In genomic region chr17:27069842-27070508, GRCh38 we compare ENCODE assay signal across 31 cellular contexts.
"Had no signal": no experiment of that assay in that cellular context is flagged by ENCODE, and none has a peak within 500 bp of the region (broad histone marks: within the 10 kb centered on the region; RNA-seq: fewer than 3 reads in every experiment).

No MANE protein-coding gene starts in this region.

- H3K27me3 ChIP-seq: neural progenitor cell, ovary, suprapubic skin, testis, tibial artery, transverse colon, upper lobe of right lung, uterus had no signal

- H3K36me3 Mint-ChIP-seq: natural killer cell; neural progenitor cell; stimulated activated memory B cell treated with anti-CD40 and anti-IgM and Interleukin-4, amounts not matched to agents 10 μg/mL and 1 μg/mL and 100 μg/mL, for 72 hours; type B pancreatic cell had no signal

- H2AFZ ChIP-seq: neural progenitor cell, parathyroid adenoma had no signal

- H3K27me3 Mint-ChIP-seq: progenitor cell of endocrine pancreas, type B pancreatic cell had no signal

- H3K9ac ChIP-seq: neural progenitor cell, parathyroid adenoma had no signal

- H3K4me3 ChIP-seq: neural progenitor cell, ovary, psoas muscle, skin epidermis, smooth muscle cell, spleen, suprapubic skin, testis, tibial artery, transverse colon, upper lobe of right lung, uterus had no signal

- H3K27ac ChIP-seq: neural progenitor cell, ovary, parathyroid adenoma, psoas muscle, skin epidermis, spleen, suprapubic skin, testis, tibial artery, transverse colon, upper lobe of right lung, uterus had no signal

- H3K27ac Mint-ChIP-seq: natural killer cell; nephron; neural progenitor cell; progenitor cell of endocrine pancreas; stimulated activated memory B cell treated with anti-CD40 and anti-IgM and Interleukin-4, amounts not matched to agents 10 μg/mL and 1 μg/mL and 100 μg/mL, for 72 hours; stimulated activated naive CD8-positive, alpha-beta T cell treated with anti-CD3 and anti-CD28 coated beads, Interleukin-15, amount 100 ng/mL, for 72 hours; type B pancreatic cell had no signal

- H3K36me3 ChIP-seq: neural progenitor cell, ovary, spleen, suprapubic skin, tibial artery, transverse colon, upper lobe of right lung, uterus had no signal

- H3K4me3 Mint-ChIP-seq: natural killer cell; nephron; neural progenitor cell; stimulated activated memory B cell treated with anti-CD40 and anti-IgM and Interleukin-4, amounts not matched to agents 10 μg/mL and 1 μg/mL and 100 μg/mL, for 72 hours; stimulated activated naive CD8-positive, alpha-beta T cell treated with anti-CD3 and anti-CD28 coated beads, Interleukin-15, amount 100 ng/mL, for 72 hours; type B pancreatic cell had no signal

- DNase-seq: natural killer cell; occipital lobe; ovary; posterior cingulate gyrus; psoas muscle; right cardiac atrium; spleen; stimulated activated CD4-positive, alpha-beta T cell treated with anti-CD3 and anti-CD28 coated beads, Interleukin-12 subunit alpha, Interleukin-12 subunit beta, amount 100 ng/mL, for 4 hours; stimulated activated CD4-positive, alpha-beta T cell treated with anti-CD3 and anti-CD28 coated beads, Interleukin-1b, Interleukin-23, amount 100 ng/mL, for 48 hours; stimulated activated CD4-positive, alpha-beta T cell treated with anti-CD3 and anti-CD28 coated beads, Interleukin-4, amount 100 ng/mL, for 1 hour; stimulated activated CD4-positive, alpha-beta T cell treated with anti-CD3 and anti-CD28 coated beads, Interleukin-4, amount 100 ng/mL, for 4 hours; stimulated activated CD8-positive, alpha-beta memory T cell treated with anti-CD3 and anti-CD28 coated beads, Interleukin-4, amount 100 ng/mL, for 48 hours; stimulated activated naive CD4-positive, alpha-beta T cell; stimulated activated naive CD8-positive, alpha-beta T cell treated with anti-CD3 and anti-CD28 coated beads, Interleukin-15, amount 100 ng/mL, for 72 hours; stimulated activated naive CD8-positive, alpha-beta T cell treated with anti-CD3 and anti-CD28 coated beads, Interleukin-15, Interleukin-2, amounts not matched to agents 100 U/mL and 50 U/mL, for 24 hours; substantia nigra; testis; tibial artery; transverse colon; upper lobe of right lung; uterus had no signal

- ATAC-seq: natural killer cell; psoas muscle; right cardiac atrium; sciatic nerve; stimulated activated memory B cell treated with anti-CD40 and anti-IgM and Interleukin-4, amounts not matched to agents 10 μg/mL and 1 μg/mL and 100 μg/mL, for 72 hours; stimulated activated naive CD8-positive, alpha-beta T cell treated with anti-CD3 and anti-CD28 coated beads, Interleukin-15, amount 100 ng/mL, for 72 hours; stimulated activated naive CD8-positive, alpha-beta T cell treated with anti-CD3 and anti-CD28 coated beads, Interleukin-15, Interleukin-2, amounts not matched to agents 100 U/mL and 50 U/mL, for 24 hours; upper lobe of right lung had no signal

- H3K9me3 Mint-ChIP-seq: stimulated activated naive CD8-positive, alpha-beta T cell treated with anti-CD3 and anti-CD28 coated beads, Interleukin-15, amount 100 ng/mL, for 72 hours had no signal

- H3K4me2 ChIP-seq: neural progenitor cell, smooth muscle cell had no signal

- H3K4me1 Mint-ChIP-seq: natural killer cell; nephron; neural progenitor cell; stimulated activated naive CD8-positive, alpha-beta T cell treated with anti-CD3 and anti-CD28 coated beads, Interleukin-15, amount 100 ng/mL, for 72 hours had no signal

- H3K79me2 ChIP-seq: parathyroid adenoma had no signal

- H3K9me3 ChIP-seq: ovary, psoas muscle, suprapubic skin, testis, tibial artery, transverse colon, upper lobe of right lung, uterus had no signal

- H3K4me1 ChIP-seq: neural progenitor cell, parathyroid adenoma, psoas muscle, spleen, suprapubic skin, testis, tibial artery, transverse colon, upper lobe of right lung, uterus had no signal
